ENCODE assay signal across 8 cellular contexts in the genomic region with DNA sequence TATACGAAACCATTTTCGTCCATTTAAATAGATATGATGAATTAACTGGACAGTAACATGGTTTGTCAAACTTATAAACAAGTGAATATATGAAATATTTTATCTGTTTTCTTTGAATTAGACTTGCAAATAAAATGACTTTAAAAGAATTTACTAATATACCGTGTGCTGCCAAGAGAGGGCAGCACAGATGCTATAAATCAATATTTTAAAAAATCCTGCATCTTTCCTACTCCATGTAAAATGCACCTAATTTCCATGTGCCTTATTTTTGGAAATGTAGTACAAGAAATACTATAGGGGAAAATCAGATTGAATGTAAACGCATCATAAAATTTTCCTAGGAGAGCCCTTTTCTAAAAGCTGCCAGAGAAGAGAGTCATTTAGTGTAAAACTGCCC.
A peak's percentile ranks its signal among the peaks of the same experiment; 100 is the strongest.
DNase-seq lines count a peak whose midpoint lies in the region; ATAC-seq and TF ChIP-seq lines count a peak whose summit lies in the region.

No MANE protein-coding gene starts in this region.

- H3K9ac ChIP-seq in GM23248 (no peak overlapping the region), SK-N-MC (ENCODE audit: insufficient read length) (no peak overlapping the region)

- H3K79me2 ChIP-seq in GM23248 (ENCODE audit: insufficient read depth), result no peaks in the 10 kb centered on the region

- H3K4me1 Mint-ChIP-seq in immature natural killer cell, result peaks cover 3 to 5% of the 10 kb centered on the region in 2 donors
- H3K4me1 Mint-ChIP-seq in Caco-2 (ENCODE audit: low read depth, unreplicated experiment), result no peaks in the 10 kb centered on the region
- no peaks in the 10 kb centered on the region for H3K4me1 Mint-ChIP-seq in activated naive CD8-positive, alpha-beta T cell treated with anti-CD3 and anti-CD28 coated beads, Interleukin-2, amount 50 U/mL, for 24 hours

- no peaks in the 10 kb centered on the region for H3K27me3 ChIP-seq in GM23248 (replicated peaks; ENCODE audit: insufficient read depth)
- no peaks in the 10 kb centered on the region for H3K27me3 ChIP-seq in Caco-2 (replicated peaks; ENCODE audit: control insufficient read depth, insufficient read depth, low read length)

- no peaks in the 10 kb centered on the region for H4K20me1 ChIP-seq in GM23248 (ENCODE audit: insufficient read depth)

- TF ChIP-seq CTCF in AG09309 (IDR thresholded peaks at IDR 0.05; ENCODE audit: control insufficient read depth, insufficient read depth, low read depth, low read length, missing control alignments) (peak; percentile 49), Caco-2 (IDR thresholded peaks at IDR 0.05; ENCODE audit: insufficient read depth in 1 of 2, low read depth in 1 of 2, low read length in 1 of 2, severe bottlenecking in 1 of 2, unreplicated experiment in 1 of 2) (peak in 1 of 2 experiments; percentile 40)

- peaks cover 0 to 21% (median 11%) of the 10 kb centered on the region in 3 donors for H3K36me3 Mint-ChIP-seq in immature natural killer cell
- peaks cover 19% of the 10 kb centered on the region for H3K36me3 Mint-ChIP-seq in Caco-2 (ENCODE audit: insufficient read depth, unreplicated experiment)
- H3K36me3 Mint-ChIP-seq in activated naive CD8-positive, alpha-beta T cell treated with anti-CD3 and anti-CD28 coated beads, Interleukin-2, amount 50 U/mL, for 24 hours (ENCODE audit: low read depth), result peaks cover 12% of the 10 kb centered on the region

- CTCF ChIA-PET in Caco-2 (lab: Charles Lee), result no interaction called here

- H3K36me3 ChIP-seq in GM23248 (ENCODE audit: low read depth), result no peaks in the 10 kb centered on the region
- H3K36me3 ChIP-seq in SK-N-MC (ENCODE audit: insufficient read depth, low read length), result peaks cover 43% of the 10 kb centered on the region
- no peaks in the 10 kb centered on the region for H3K36me3 ChIP-seq in Caco-2 (ENCODE audit: control insufficient read depth, insufficient read depth, low read length)

- H3K27ac ChIP-seq in GM23248 (no peak overlapping the region), SK-N-MC (no peak overlapping the region)

- no peak overlapping the region for H2AFZ ChIP-seq in GM23248

- intact Hi-C loops in Caco-2 (cut with micrococcal nuclease; ENCODE audit: unreplicated experiment), result loop anchor here (1.0 to 2.0 kb wide), 2 partner anchors 62 to 161 kb away; partner anchors contain the start of gene PRKX

- no TSS peak for BruUV-seq in Caco-2 (replicated peaks; lab: Mats Ljungman, UMichigan)

- DNase-seq in AG09309 (ENCODE audit: low read depth), result no peak
- DNase-seq in GM23248, result peak; percentile 43
- peak; percentile 16 for DNase-seq in SK-N-MC (ENCODE audit: low read depth, low spot score)
- DNase-seq in immature natural killer cell, result peak in 2 of 3 donors; percentile 31 to 34
- DNase-seq in NCI-H1930 (lab: John Stamatoyannopoulos, UW), result no peak
- DNase-seq in Caco-2, result no peak
- no peak for DNase-seq in activated naive CD8-positive, alpha-beta T cell treated with anti-CD3 and anti-CD28 coated beads, Interleukin-2, amount 50 U/mL, for 24 hours

- H3K4me3 ChIP-seq in AG09309 (ENCODE audit: control insufficient read depth, low read depth, low read length) (no peak overlapping the region), GM23248 (no peak overlapping the region), SK-N-MC (no peak overlapping the region), Caco-2 (ENCODE audit: low read depth, low read length) (no peak overlapping the region)

- POLR2A ChIA-PET in Caco-2 (lab: Charles Lee), result no interaction called here

- H3K4me1 ChIP-seq in GM23248 (ENCODE audit: insufficient read depth), result no peaks in the 10 kb centered on the region
- H3K4me1 ChIP-seq in Caco-2, result no peaks in the 10 kb centered on the region

- in situ Hi-C loops in GM23248 (cut with MboI), result no loop called here

- H3K9me3 Mint-ChIP-seq in immature natural killer cell (no peaks in the 10 kb centered on the region), Caco-2 (ENCODE audit: unreplicated experiment) (no peaks in the 10 kb centered on the region)
- H3K9me3 Mint-ChIP-seq in activated naive CD8-positive, alpha-beta T cell treated with anti-CD3 and anti-CD28 coated beads, Interleukin-2, amount 50 U/mL, for 24 hours, result no peaks in the 10 kb centered on the region

- 4% methylated on average over 4 of the region's 4 CpGs for WGBS in GM23248 (ENCODE audit: low coverage in 1 of 2, low lambda C conversion rate in 2 of 2, missing lambda C conversion rate in 2 of 2), 2 experiments

- H3K27ac Mint-ChIP-seq in immature natural killer cell (peak overlapping the region in 3 of 6 donors; percentile 43 to 76 (median 51)), Caco-2 (ENCODE audit: unreplicated experiment) (no peak overlapping the region)
- H3K27ac Mint-ChIP-seq in activated naive CD8-positive, alpha-beta T cell treated with anti-CD3 and anti-CD28 coated beads, Interleukin-2, amount 50 U/mL, for 24 hours, result no peak overlapping the region

- no peaks in the 10 kb centered on the region for H3F3A ChIP-seq in GM23248 (ENCODE audit: insufficient read depth)

- H3K4me2 ChIP-seq in GM23248 (ENCODE audit: unreplicated experiment), result no peak overlapping the region

- H3K4me3 Mint-ChIP-seq in immature natural killer cell (no peak overlapping the region), Caco-2 (ENCODE audit: unreplicated experiment) (no peak overlapping the region)
- H3K4me3 Mint-ChIP-seq in activated naive CD8-positive, alpha-beta T cell treated with anti-CD3 and anti-CD28 coated beads, Interleukin-2, amount 50 U/mL, for 24 hours, result no peak overlapping the region

- H3K9me2 ChIP-seq in GM23248 (ENCODE audit: insufficient read depth), result no peaks in the 10 kb centered on the region

- H3K27me3 Mint-ChIP-seq in immature natural killer cell (ENCODE audit: low read depth in 3 of 3) (peaks cover 0 to 5% (median 0%) of the 10 kb centered on the region in 3 donors), Caco-2 (ENCODE audit: insufficient read depth, unreplicated experiment) (no peaks in the 10 kb centered on the region)
- H3K27me3 Mint-ChIP-seq in activated naive CD8-positive, alpha-beta T cell treated with anti-CD3 and anti-CD28 coated beads, Interleukin-2, amount 50 U/mL, for 24 hours, result no peaks in the 10 kb centered on the region

- H3K9me3 ChIP-seq in GM23248 (ENCODE audit: low read depth) (no peaks in the 10 kb centered on the region), SK-N-MC (ENCODE audit: low read depth, low read length) (no peaks in the 10 kb centered on the region), Caco-2 (no peaks in the 10 kb centered on the region)

- no peak for ATAC-seq in HG03460 (IDR thresholded peaks at IDR 0.05; ENCODE audit: unreplicated experiment)
- ATAC-seq in activated naive CD8-positive, alpha-beta T cell treated with anti-CD3 and anti-CD28 coated beads, Interleukin-2, amount 50 U/mL, for 24 hours, result no peak

Comparison
In these comparisons a context has a peak if more than half of its experiments do, and no peak if none do; other contexts are left out.
1. DNase-seq: peak in GM23248 (single experiment), SK-N-MC (single experiment) and immature natural killer cell (2 of 3); none in AG09309 (single experiment), NCI-H1930 (0 of 2), Caco-2 (0 of 2) and activated naive CD8-positive, alpha-beta T cell treated with anti-CD3 and anti-CD28 coated beads, Interleukin-2, amount 50 U/mL, for 24 hours (single experiment).